In the genomic region with DNA sequence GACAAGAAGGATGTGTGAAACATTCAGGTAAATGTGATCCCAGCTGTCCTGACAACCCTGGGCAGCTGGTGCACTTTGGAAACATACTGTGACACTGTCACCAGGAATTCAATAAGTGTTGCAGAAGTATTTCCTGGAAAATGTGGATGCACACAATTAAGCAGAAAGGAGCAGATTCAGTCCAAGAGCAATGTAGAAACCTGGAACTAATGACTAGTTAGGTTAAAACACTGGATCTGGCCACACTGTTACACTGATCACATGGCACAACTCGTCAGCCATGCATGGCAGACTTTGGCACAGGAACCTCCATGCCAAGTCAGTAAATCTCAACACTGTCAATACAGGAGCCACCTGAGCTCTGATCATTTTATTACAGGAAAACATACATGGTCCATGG, we compare ENCODE assay signal across 1 cellular context.
TF ChIP-seq lines count a peak whose summit lies in the region.

No MANE protein-coding gene starts in this region.

TF ChIP-seq in GM23338, 12 proteins besides CTCF, POLR2A, EP300 and RAD21 (continued from another document):
- TF ChIP-seq ZNF462 (CRISPR knock-in tag; IDR thresholded peaks at IDR 0.05) (no peak), ZNF114 (CRISPR knock-in tag; IDR thresholded peaks at IDR 0.05) (no peak), STAT1 (IDR thresholded peaks at IDR 0.05; ENCODE audit: unreplicated experiment) (no peak), POLR2AphosphoS5 (IDR thresholded peaks at IDR 0.05; ENCODE audit: low read depth) (no peak), ZNF331 (CRISPR knock-in tag; IDR thresholded peaks at IDR 0.05; ENCODE audit: low read depth) (no peak), CREB1 (CRISPR knock-in tag; IDR thresholded peaks at IDR 0.05; ENCODE audit: low read depth) (no peak), JUNB (IDR thresholded peaks at IDR 0.05; ENCODE audit: unreplicated experiment) (no peak), EZH2 (IDR thresholded peaks at IDR 0.05; ENCODE audit: low read depth, unreplicated experiment) (no peak), NANOG (IDR thresholded peaks at IDR 0.05; ENCODE audit: borderline replicate concordance) (no peak)
- TF ChIP-seq, protein P1, sequence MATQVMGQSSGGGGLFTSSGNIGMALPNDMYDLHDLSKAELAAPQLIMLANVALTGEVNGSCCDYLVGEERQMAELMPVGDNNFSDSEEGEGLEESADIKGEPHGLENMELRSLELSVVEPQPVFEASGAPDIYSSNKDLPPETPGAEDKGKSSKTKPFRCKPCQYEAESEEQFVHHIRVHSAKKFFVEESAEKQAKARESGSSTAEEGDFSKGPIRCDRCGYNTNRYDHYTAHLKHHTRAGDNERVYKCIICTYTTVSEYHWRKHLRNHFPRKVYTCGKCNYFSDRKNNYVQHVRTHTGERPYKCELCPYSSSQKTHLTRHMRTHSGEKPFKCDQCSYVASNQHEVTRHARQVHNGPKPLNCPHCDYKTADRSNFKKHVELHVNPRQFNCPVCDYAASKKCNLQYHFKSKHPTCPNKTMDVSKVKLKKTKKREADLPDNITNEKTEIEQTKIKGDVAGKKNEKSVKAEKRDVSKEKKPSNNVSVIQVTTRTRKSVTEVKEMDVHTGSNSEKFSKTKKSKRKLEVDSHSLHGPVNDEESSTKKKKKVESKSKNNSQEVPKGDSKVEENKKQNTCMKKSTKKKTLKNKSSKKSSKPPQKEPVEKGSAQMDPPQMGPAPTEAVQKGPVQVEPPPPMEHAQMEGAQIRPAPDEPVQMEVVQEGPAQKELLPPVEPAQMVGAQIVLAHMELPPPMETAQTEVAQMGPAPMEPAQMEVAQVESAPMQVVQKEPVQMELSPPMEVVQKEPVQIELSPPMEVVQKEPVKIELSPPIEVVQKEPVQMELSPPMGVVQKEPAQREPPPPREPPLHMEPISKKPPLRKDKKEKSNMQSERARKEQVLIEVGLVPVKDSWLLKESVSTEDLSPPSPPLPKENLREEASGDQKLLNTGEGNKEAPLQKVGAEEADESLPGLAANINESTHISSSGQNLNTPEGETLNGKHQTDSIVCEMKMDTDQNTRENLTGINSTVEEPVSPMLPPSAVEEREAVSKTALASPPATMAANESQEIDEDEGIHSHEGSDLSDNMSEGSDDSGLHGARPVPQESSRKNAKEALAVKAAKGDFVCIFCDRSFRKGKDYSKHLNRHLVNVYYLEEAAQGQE (IDR thresholded peaks at IDR 0.05; ENCODE audit: unreplicated experiment) = no peak
